22 cellular contexts compared by ENCODE assay signal in genomic region chr4:95363966-95364365, GRCh38.
A peak's percentile ranks its signal among the peaks of the same experiment; 100 is the strongest.
DNase-seq lines count a peak whose midpoint lies in the region; ATAC-seq, FAIRE-seq and TF ChIP-seq lines count a peak whose summit lies in the region.
"Had no signal": no experiment of that assay in that cellular context is flagged by ENCODE, and none has a peak within 500 bp of the region (broad histone marks: within the 10 kb centered on the region; RNA-seq: fewer than 3 reads in every experiment).

No MANE protein-coding gene starts in this region.

- in situ Hi-C loops in K562 (cut with MboI) = no loop called here

- no peak overlapping the region for H3K9ac ChIP-seq in K562 (ENCODE audit: insufficient read depth in 1 of 2, low read depth in 2 of 2, low read length in 2 of 2)

- H4K20me1 ChIP-seq in K562 (replicated peaks; ENCODE audit: control insufficient read depth, insufficient read depth, low read length) = no peaks in the 10 kb centered on the region

- H3K4me2 ChIP-seq in K562 (ENCODE audit: insufficient read depth, low read length) = no peak overlapping the region

- POLR2A ChIA-PET in K562 (lab: Yijun Ruan, JAX) = no interaction called here

- no TSS peak for BruUV-seq in K562 (replicated peaks; lab: Mats Ljungman, UMichigan)

- no peaks in the 10 kb centered on the region for H3K36me3 Mint-ChIP-seq in stimulated activated memory B cell treated with anti-CD40 and anti-IgM and Interleukin-4, amounts not matched to agents 10 μg/mL and 1 μg/mL and 100 μg/mL, for 72 hours
- H3K36me3 Mint-ChIP-seq: CD8-positive, alpha-beta memory T cell; natural killer cell treated with Interleukin-12 subunit alpha and Interleukin-12 subunit beta and Interleukin-15 and Interleukin-18, amount 100 ng/mL, for 72 hours had no signal

- WGBS in K562 (ENCODE audit: insufficient coverage, low coverage, missing lambda C conversion rate) = 0% methylated on average over 1 of the region's 1 CpG
- WGBS in upper lobe of left lung, 2 donors = 25 to 40% methylated on average over 1 of the region's 1 CpG

- H3K27ac ChIP-seq in K562 (ENCODE audit: extremely low read depth, low read depth, low read length) (no peak overlapping the region), upper lobe of left lung (no peak overlapping the region)
- H3K27ac ChIP-seq: prostate gland, VCaP had no signal

- H3K9me3 Mint-ChIP-seq in stimulated activated memory B cell treated with anti-CD40 and anti-IgM and Interleukin-4, amounts not matched to agents 10 μg/mL and 1 μg/mL and 100 μg/mL, for 72 hours = no peaks in the 10 kb centered on the region
- H3K9me3 Mint-ChIP-seq: dendritic cell treated with granulocyte-macrophage colony-stimulating factor and Interleukin-4, amounts not matched to agents 40 ng/mL and 50 ng/mL, for 4 days; natural killer cell treated with Interleukin-12 subunit alpha and Interleukin-12 subunit beta and Interleukin-15 and Interleukin-18, amount 100 ng/mL, for 72 hours; T-helper 1 cell treated with Interleukin-12 subunit alpha and Interleukin-12 subunit beta and Interleukin-4 antibody, amounts not matched to agents 30 μg/mL and 1 μg/mL, for 36 hours had no signal

- intact Hi-C loops in K562 (cut with micrococcal nuclease) = no loop called here

- TF ChIP-seq CTCF in K562 (IDR thresholded peaks at IDR 0.05 in 2 of 3, conservative IDR thresholded peaks at IDR 0.05 in 1 of 3; ENCODE audit: insufficient read depth in 2 of 3, low read depth in 1 of 3, low read length in 3 of 3) (no peak), upper lobe of left lung (IDR thresholded peaks at IDR 0.05) (no peak)

- TF ChIP-seq EP300 in K562 (IDR thresholded peaks at IDR 0.05; ENCODE audit: low read length) (no peak), upper lobe of left lung (IDR thresholded peaks at IDR 0.05) (no peak)

- no peaks in the 10 kb centered on the region for H3K9me1 ChIP-seq in K562 (ENCODE audit: control insufficient read depth, insufficient read depth, low read length)

- H3K4me1 Mint-ChIP-seq in stimulated activated memory B cell treated with anti-CD40 and anti-IgM and Interleukin-4, amounts not matched to agents 10 μg/mL and 1 μg/mL and 100 μg/mL, for 72 hours = no peaks in the 10 kb centered on the region
- H3K4me1 Mint-ChIP-seq: CD8-positive, alpha-beta memory T cell had no signal

- H3K27ac Mint-ChIP-seq in stimulated activated memory B cell treated with anti-CD40 and anti-IgM and Interleukin-4, amounts not matched to agents 10 μg/mL and 1 μg/mL and 100 μg/mL, for 72 hours = no peak overlapping the region
- H3K27ac Mint-ChIP-seq: CD8-positive, alpha-beta memory T cell; dendritic cell treated with granulocyte-macrophage colony-stimulating factor and Interleukin-4, amounts not matched to agents 40 ng/mL and 50 ng/mL, for 4 days; natural killer cell treated with Interleukin-12 subunit alpha and Interleukin-12 subunit beta and Interleukin-15 and Interleukin-18, amount 100 ng/mL, for 72 hours; T-helper 1 cell treated with Interleukin-12 subunit alpha and Interleukin-12 subunit beta and Interleukin-4 antibody, amounts not matched to agents 30 μg/mL and 1 μg/mL, for 36 hours had no signal

- H3K4me1 ChIP-seq in K562 (replicated peaks in 1 of 2; ENCODE audit: control insufficient read depth in 2 of 2, insufficient read depth in 2 of 2, low read length in 2 of 2) = no peaks in the 10 kb centered on the region; a peak in 1 of 5 replicates
- peaks cover 0 to 13% (median 2%) of the 10 kb centered on the region in 4 donors for H3K4me1 ChIP-seq in upper lobe of left lung
- H3K4me1 ChIP-seq: prostate gland had no signal

- no peaks in the 10 kb centered on the region for H3K27me3 Mint-ChIP-seq in stimulated activated memory B cell treated with anti-CD40 and anti-IgM and Interleukin-4, amounts not matched to agents 10 μg/mL and 1 μg/mL and 100 μg/mL, for 72 hours
- H3K27me3 Mint-ChIP-seq: CD8-positive, alpha-beta memory T cell; dendritic cell treated with granulocyte-macrophage colony-stimulating factor and Interleukin-4, amounts not matched to agents 40 ng/mL and 50 ng/mL, for 4 days; natural killer cell treated with Interleukin-12 subunit alpha and Interleukin-12 subunit beta and Interleukin-15 and Interleukin-18, amount 100 ng/mL, for 72 hours had no signal

- DNase-seq in M059J (ENCODE audit: low read depth) = peak; percentile 14
- DNase-seq in K562 (ENCODE audit: extremely low read depth in 1 of 4, low spot score in 3 of 4) = no peak
- peak; percentile 32 for DNase-seq in left kidney (ENCODE audit: low read depth, low spot score)
- DNase-seq in upper lobe of left lung = no peak
- DNase-seq in dedifferentiated amniotic fluid mesenchymal stem cell (ENCODE audit: extremely low spot score) = no peak
- DNase-seq in NCI-H187 (lab: John Stamatoyannopoulos, UW) = no peak
- DNase-seq: activated CD4-positive, alpha-beta T cell treated with anti-CD3 and anti-CD28 coated beads, Interleukin-2, amount 50 U/mL, for 48 hours; activated naive CD4-positive, alpha-beta T cell; CD8-positive, alpha-beta memory T cell; erythroblast; glutamatergic neuron; NCI-H1930; stimulated activated naive CD4-positive, alpha-beta T cell treated with Interleukin-2 at 50 U/mL for 16 hours had no signal

- no peaks in the 10 kb centered on the region for H3K27me3 ChIP-seq in K562 (ENCODE audit: control insufficient read depth in 2 of 2, insufficient read depth in 2 of 2, low read length in 2 of 2)
- no peaks in the 10 kb centered on the region for H3K27me3 ChIP-seq in upper lobe of left lung

- no peak for ATAC-seq in K562
- ATAC-seq in stimulated activated memory B cell treated with anti-CD40 and anti-IgM and Interleukin-4, amounts not matched to agents 10 μg/mL and 1 μg/mL and 100 μg/mL, for 72 hours = peak; percentile 31
- ATAC-seq in upper lobe of left lung (ENCODE audit: low FRiP score in 2 of 2) = no peak
- ATAC-seq in HG03045 (IDR thresholded peaks at IDR 0.05; ENCODE audit: unreplicated experiment) = no peak
- ATAC-seq: natural killer cell treated with Interleukin-12 subunit alpha and Interleukin-12 subunit beta and Interleukin-15 and Interleukin-18, amount 100 ng/mL, for 72 hours; Right ventricle myocardium inferior had no signal

- H3K36me3 ChIP-seq in K562 (ENCODE audit: control insufficient read depth, insufficient read depth, low read length) = no peaks in the 10 kb centered on the region
- no peaks in the 10 kb centered on the region for H3K36me3 ChIP-seq in upper lobe of left lung
- H3K36me3 ChIP-seq: prostate gland had no signal

- no peak overlapping the region for H3K4me3 Mint-ChIP-seq in stimulated activated memory B cell treated with anti-CD40 and anti-IgM and Interleukin-4, amounts not matched to agents 10 μg/mL and 1 μg/mL and 100 μg/mL, for 72 hours
- H3K4me3 Mint-ChIP-seq: CD8-positive, alpha-beta memory T cell; dendritic cell treated with granulocyte-macrophage colony-stimulating factor and Interleukin-4, amounts not matched to agents 40 ng/mL and 50 ng/mL, for 4 days; natural killer cell treated with Interleukin-12 subunit alpha and Interleukin-12 subunit beta and Interleukin-15 and Interleukin-18, amount 100 ng/mL, for 72 hours; T-helper 1 cell treated with Interleukin-12 subunit alpha and Interleukin-12 subunit beta and Interleukin-4 antibody, amounts not matched to agents 30 μg/mL and 1 μg/mL, for 36 hours had no signal

- no peak overlapping the region for H3K4me3 ChIP-seq in K562
- H3K4me3 ChIP-seq in upper lobe of left lung = no peak overlapping the region
- H3K4me3 ChIP-seq: prostate gland had no signal

- CTCF ChIA-PET in K562 (lab: Yijun Ruan, JAX; ENCODE audit: low intra/inter-chr PET ratio) = no interaction called here

- H3K9me3 ChIP-seq in K562 (replicated peaks; ENCODE audit: control insufficient read depth, insufficient read depth, low read depth, low read length) (no peaks in the 10 kb centered on the region), upper lobe of left lung (no peaks in the 10 kb centered on the region)
- H3K9me3 ChIP-seq: prostate gland had no signal

- no peaks in the 10 kb centered on the region for H3K79me2 ChIP-seq in K562 (ENCODE audit: control insufficient read depth, insufficient read depth, low read length)

- TF ChIP-seq RAD21 in K562 (CRISPR knock-in tag; conservative IDR thresholded peaks at IDR 0.05 in 1 of 2, IDR thresholded peaks at IDR 0.05 in 1 of 2) = no peak

- no peak for FAIRE-seq in K562 (lab: Jason Lieb, UNC)
- FAIRE-seq: H54 had no signal

- peak overlapping the region; percentile 77 for H2AFZ ChIP-seq in K562 (ENCODE audit: low read depth, low read length)

- TF ChIP-seq POLR2A in K562 (conservative IDR thresholded peaks at IDR 0.05) (no peak), upper lobe of left lung (IDR thresholded peaks at IDR 0.05) (no peak)

TF ChIP-seq in K562, 482 proteins besides CTCF, POLR2A, EP300 and RAD21 (continues in another document):
- TF ChIP-seq MLLT1 (IDR thresholded peaks at IDR 0.05) (no peak), HEY1 (CRISPR knock-in tag; IDR thresholded peaks at IDR 0.05; ENCODE audit: borderline replicate concordance) (no peak)
- TF ChIP-seq, protein P1, sequence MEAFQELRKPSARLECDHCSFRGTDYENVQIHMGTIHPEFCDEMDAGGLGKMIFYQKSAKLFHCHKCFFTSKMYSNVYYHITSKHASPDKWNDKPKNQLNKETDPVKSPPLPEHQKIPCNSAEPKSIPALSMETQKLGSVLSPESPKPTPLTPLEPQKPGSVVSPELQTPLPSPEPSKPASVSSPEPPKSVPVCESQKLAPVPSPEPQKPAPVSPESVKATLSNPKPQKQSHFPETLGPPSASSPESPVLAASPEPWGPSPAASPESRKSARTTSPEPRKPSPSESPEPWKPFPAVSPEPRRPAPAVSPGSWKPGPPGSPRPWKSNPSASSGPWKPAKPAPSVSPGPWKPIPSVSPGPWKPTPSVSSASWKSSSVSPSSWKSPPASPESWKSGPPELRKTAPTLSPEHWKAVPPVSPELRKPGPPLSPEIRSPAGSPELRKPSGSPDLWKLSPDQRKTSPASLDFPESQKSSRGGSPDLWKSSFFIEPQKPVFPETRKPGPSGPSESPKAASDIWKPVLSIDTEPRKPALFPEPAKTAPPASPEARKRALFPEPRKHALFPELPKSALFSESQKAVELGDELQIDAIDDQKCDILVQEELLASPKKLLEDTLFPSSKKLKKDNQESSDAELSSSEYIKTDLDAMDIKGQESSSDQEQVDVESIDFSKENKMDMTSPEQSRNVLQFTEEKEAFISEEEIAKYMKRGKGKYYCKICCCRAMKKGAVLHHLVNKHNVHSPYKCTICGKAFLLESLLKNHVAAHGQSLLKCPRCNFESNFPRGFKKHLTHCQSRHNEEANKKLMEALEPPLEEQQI (IDR thresholded peaks at IDR 0.05) = no peak

Comparison
In these comparisons a context has a peak if more than half of its experiments do, and no peak if none do; other contexts are left out.
1. DNase-seq: peak in M059J (single experiment) and left kidney (single experiment); none in K562 (0 of 4), upper lobe of left lung (0 of 2), dedifferentiated amniotic fluid mesenchymal stem cell (single experiment) and NCI-H187 (0 of 2).